1 cellular context compared by ENCODE assay signal in the genomic region with DNA sequence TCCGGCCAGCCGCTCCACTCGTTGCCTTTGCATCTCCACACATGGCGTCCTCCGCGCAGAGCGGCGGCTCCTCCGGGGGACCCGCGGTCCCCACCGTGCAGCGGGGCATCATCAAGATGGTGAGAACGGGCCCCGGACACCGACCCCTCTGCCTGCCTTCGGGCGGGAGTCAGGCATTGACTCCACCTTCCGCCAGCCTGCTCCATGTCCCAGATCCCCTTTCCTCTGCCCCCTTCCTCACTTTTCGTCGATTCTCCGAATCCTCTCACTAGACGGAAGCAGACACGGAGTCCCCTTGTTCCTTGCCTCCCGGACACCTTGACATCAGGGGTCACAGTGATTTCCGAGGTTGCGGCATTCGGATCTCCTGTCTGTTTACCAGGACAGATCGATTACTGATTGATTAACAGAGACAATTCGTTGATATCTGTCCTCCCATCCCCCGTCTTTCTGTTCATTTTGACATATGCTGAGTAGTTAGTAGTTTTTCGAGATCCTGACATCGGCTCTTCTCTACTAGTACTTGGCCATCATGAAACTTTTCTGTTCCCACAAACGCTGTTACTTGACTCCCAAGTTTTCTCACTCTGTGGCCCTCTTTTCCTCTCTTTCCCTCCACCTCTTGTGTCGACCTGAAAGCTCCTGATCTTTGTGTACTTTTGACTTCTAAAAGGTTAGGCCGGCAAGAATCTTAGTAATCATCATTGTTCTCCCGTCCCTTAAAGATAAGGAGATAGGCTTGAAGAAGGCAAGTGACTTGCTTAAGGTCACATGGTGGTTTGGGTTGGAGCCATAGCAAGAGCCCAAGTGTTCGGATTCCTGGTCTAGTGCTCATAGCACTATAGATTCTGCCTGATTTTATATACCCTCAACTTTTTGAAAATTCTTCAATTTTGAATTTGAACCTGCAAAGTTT.
A peak's percentile ranks its signal among the peaks of the same experiment; 100 is the strongest.
TF ChIP-seq lines count a peak whose summit lies in the region.

No MANE protein-coding gene starts in this region.

TF ChIP-seq in K562, 482 proteins besides CTCF, POLR2A, EP300 and RAD21 (continues in another document):
- TF ChIP-seq ZNF699 (CRISPR knock-in tag; IDR thresholded peaks at IDR 0.05; ENCODE audit: insufficient replicate concordance) (no peak), TCFL5 (CRISPR knock-in tag; conservative IDR thresholded peaks at IDR 0.05) (no peak), CBFA2T2 (conservative IDR thresholded peaks at IDR 0.05) (0 out of 2 replicates have a peak, but pooled peaks have one; percentile 27), DNMT1 (IDR thresholded peaks at IDR 0.05) (no peak), ATF7 (IDR thresholded peaks at IDR 0.05) (no peak), SRSF3 (IDR thresholded peaks at IDR 0.05; ENCODE audit: insufficient read depth, low read length) (0 out of 2 replicates have a peak, but pooled peaks have one; percentile 84), ZNF384 (IDR thresholded peaks at IDR 0.05; ENCODE audit: low read depth, low read length) (no peak), KAT2B (IDR thresholded peaks at IDR 0.05; ENCODE audit: low read depth, low read length) (no peak), NELFE (IDR thresholded peaks at IDR 0.05; ENCODE audit: insufficient read depth, insufficient read length) (no peak), CBX2 (IDR thresholded peaks at IDR 0.05; ENCODE audit: insufficient read depth, low read length, poor library complexity, severe bottlenecking) (no peak), STAG1 (CRISPR knock-in tag; IDR thresholded peaks at IDR 0.05; ENCODE audit: borderline replicate concordance) (peak; percentile 41; the same call in 1 of the 2 replicates), HCFC1 (IDR thresholded peaks at IDR 0.05; ENCODE audit: low read depth, low read length) (no peak), ZNF717 (CRISPR knock-in tag; IDR thresholded peaks at IDR 0.05) (no peak), GTF3C2 (IDR thresholded peaks at IDR 0.05; ENCODE audit: borderline replicate concordance, extremely low read depth, insufficient read length) (no peak), PRMT5 (CRISPR knock-in tag; IDR thresholded peaks at IDR 0.05) (peak; percentile 58; the same call in 1 of the 2 replicates), ZFP36 (IDR thresholded peaks at IDR 0.05; ENCODE audit: low read depth, low read length, partially characterized antibody) (no peak), FOXP1 (CRISPR knock-in tag; IDR thresholded peaks at IDR 0.05) (peak; percentile 58), ZBTB8A (IDR thresholded peaks at IDR 0.05; ENCODE audit: partially characterized antibody) (no peak), ERF (CRISPR knock-in tag; IDR thresholded peaks at IDR 0.05) (0 out of 2 replicates have a peak, but pooled peaks have one; percentile 31), MAFG (tag; conservative IDR thresholded peaks at IDR 0.05) (no peak), MLX (CRISPR knock-in tag; conservative IDR thresholded peaks at IDR 0.05) (no peak), ZNF668 (CRISPR knock-in tag; IDR thresholded peaks at IDR 0.05) (no peak), ZNF639 (CRISPR knock-in tag; conservative IDR thresholded peaks at IDR 0.05 in 1 of 2, IDR thresholded peaks at IDR 0.05 in 1 of 2) (no peak), PCBP2 (IDR thresholded peaks at IDR 0.05; ENCODE audit: low read depth, low read length, poor library complexity, severe bottlenecking) (no peak), IRF2 (CRISPR knock-in tag; IDR thresholded peaks at IDR 0.05) (no peak), RBM15 (IDR thresholded peaks at IDR 0.05; ENCODE audit: insufficient read depth, low read length) (0 out of 2 replicates have a peak, but pooled peaks have one; percentile 56), HLTF (IDR thresholded peaks at IDR 0.05) (peak; percentile 66; the same call in 1 of the 2 replicates), NBN (IDR thresholded peaks at IDR 0.05; ENCODE audit: low read depth) (peak; percentile 75), NCOA6 (IDR thresholded peaks at IDR 0.05) (peak; percentile 44; the same call in 1 of the 2 replicates), ZBTB7A (IDR thresholded peaks at IDR 0.05; ENCODE audit: borderline replicate concordance, control insufficient read depth, low read depth, low read length) (no peak), SP2 (IDR thresholded peaks at IDR 0.05; ENCODE audit: extremely low read depth, low read depth, low read length, poor library complexity, severe bottlenecking) (no peak), KLF10 (CRISPR knock-in tag; IDR thresholded peaks at IDR 0.05) (no peak), RBM14 (IDR thresholded peaks at IDR 0.05; ENCODE audit: borderline replicate concordance, insufficient read depth, low read depth, low read length) (no peak), GTF2F1 (IDR thresholded peaks at IDR 0.05; ENCODE audit: low read depth, low read length) (no peak), MYC (IDR thresholded peaks at IDR 0.05; ENCODE audit: low read depth, low read length) (peak; percentile 63), MYC (CRISPR knock-in tag; IDR thresholded peaks at IDR 0.05; ENCODE audit: borderline replicate concordance, low read depth) (peak; percentile 85), BRD4 (IDR thresholded peaks at IDR 0.05) (0 out of 2 replicates have a peak, but pooled peaks have one; percentile 10), CC2D1A (IDR thresholded peaks at IDR 0.05) (0 out of 2 replicates have a peak, but pooled peaks have one; percentile 16), HDAC8 (tag; IDR thresholded peaks at IDR 0.05) (peak; percentile 64; the same call in 1 of the 2 replicates)
- TF ChIP-seq, protein P1, sequence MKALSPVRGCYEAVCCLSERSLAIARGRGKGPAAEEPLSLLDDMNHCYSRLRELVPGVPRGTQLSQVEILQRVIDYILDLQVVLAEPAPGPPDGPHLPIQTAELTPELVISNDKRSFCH (CRISPR knock-in tag; IDR thresholded peaks at IDR 0.05): no peak
- TF ChIP-seq, protein P1 (tag; IDR thresholded peaks at IDR 0.05): no peak
- TF ChIP-seq, protein P2, sequence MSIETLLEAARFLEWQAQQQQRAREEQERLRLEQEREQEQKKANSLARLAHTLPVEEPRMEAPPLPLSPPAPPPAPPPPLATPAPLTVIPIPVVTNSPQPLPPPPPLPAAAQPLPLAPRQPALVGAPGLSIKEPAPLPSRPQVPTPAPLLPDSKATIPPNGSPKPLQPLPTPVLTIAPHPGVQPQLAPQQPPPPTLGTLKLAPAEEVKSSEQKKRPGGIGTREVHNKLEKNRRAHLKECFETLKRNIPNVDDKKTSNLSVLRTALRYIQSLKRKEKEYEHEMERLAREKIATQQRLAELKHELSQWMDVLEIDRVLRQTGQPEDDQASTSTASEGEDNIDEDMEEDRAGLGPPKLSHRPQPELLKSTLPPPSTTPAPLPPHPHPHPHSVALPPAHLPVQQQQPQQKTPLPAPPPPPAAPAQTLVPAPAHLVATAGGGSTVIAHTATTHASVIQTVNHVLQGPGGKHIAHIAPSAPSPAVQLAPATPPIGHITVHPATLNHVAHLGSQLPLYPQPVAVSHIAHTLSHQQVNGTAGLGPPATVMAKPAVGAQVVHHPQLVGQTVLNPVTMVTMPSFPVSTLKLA (conservative IDR thresholded peaks at IDR 0.05): peak; percentile 1 to 24; a peak in 3 of 4 replicates
- TF ChIP-seq, protein P3, sequence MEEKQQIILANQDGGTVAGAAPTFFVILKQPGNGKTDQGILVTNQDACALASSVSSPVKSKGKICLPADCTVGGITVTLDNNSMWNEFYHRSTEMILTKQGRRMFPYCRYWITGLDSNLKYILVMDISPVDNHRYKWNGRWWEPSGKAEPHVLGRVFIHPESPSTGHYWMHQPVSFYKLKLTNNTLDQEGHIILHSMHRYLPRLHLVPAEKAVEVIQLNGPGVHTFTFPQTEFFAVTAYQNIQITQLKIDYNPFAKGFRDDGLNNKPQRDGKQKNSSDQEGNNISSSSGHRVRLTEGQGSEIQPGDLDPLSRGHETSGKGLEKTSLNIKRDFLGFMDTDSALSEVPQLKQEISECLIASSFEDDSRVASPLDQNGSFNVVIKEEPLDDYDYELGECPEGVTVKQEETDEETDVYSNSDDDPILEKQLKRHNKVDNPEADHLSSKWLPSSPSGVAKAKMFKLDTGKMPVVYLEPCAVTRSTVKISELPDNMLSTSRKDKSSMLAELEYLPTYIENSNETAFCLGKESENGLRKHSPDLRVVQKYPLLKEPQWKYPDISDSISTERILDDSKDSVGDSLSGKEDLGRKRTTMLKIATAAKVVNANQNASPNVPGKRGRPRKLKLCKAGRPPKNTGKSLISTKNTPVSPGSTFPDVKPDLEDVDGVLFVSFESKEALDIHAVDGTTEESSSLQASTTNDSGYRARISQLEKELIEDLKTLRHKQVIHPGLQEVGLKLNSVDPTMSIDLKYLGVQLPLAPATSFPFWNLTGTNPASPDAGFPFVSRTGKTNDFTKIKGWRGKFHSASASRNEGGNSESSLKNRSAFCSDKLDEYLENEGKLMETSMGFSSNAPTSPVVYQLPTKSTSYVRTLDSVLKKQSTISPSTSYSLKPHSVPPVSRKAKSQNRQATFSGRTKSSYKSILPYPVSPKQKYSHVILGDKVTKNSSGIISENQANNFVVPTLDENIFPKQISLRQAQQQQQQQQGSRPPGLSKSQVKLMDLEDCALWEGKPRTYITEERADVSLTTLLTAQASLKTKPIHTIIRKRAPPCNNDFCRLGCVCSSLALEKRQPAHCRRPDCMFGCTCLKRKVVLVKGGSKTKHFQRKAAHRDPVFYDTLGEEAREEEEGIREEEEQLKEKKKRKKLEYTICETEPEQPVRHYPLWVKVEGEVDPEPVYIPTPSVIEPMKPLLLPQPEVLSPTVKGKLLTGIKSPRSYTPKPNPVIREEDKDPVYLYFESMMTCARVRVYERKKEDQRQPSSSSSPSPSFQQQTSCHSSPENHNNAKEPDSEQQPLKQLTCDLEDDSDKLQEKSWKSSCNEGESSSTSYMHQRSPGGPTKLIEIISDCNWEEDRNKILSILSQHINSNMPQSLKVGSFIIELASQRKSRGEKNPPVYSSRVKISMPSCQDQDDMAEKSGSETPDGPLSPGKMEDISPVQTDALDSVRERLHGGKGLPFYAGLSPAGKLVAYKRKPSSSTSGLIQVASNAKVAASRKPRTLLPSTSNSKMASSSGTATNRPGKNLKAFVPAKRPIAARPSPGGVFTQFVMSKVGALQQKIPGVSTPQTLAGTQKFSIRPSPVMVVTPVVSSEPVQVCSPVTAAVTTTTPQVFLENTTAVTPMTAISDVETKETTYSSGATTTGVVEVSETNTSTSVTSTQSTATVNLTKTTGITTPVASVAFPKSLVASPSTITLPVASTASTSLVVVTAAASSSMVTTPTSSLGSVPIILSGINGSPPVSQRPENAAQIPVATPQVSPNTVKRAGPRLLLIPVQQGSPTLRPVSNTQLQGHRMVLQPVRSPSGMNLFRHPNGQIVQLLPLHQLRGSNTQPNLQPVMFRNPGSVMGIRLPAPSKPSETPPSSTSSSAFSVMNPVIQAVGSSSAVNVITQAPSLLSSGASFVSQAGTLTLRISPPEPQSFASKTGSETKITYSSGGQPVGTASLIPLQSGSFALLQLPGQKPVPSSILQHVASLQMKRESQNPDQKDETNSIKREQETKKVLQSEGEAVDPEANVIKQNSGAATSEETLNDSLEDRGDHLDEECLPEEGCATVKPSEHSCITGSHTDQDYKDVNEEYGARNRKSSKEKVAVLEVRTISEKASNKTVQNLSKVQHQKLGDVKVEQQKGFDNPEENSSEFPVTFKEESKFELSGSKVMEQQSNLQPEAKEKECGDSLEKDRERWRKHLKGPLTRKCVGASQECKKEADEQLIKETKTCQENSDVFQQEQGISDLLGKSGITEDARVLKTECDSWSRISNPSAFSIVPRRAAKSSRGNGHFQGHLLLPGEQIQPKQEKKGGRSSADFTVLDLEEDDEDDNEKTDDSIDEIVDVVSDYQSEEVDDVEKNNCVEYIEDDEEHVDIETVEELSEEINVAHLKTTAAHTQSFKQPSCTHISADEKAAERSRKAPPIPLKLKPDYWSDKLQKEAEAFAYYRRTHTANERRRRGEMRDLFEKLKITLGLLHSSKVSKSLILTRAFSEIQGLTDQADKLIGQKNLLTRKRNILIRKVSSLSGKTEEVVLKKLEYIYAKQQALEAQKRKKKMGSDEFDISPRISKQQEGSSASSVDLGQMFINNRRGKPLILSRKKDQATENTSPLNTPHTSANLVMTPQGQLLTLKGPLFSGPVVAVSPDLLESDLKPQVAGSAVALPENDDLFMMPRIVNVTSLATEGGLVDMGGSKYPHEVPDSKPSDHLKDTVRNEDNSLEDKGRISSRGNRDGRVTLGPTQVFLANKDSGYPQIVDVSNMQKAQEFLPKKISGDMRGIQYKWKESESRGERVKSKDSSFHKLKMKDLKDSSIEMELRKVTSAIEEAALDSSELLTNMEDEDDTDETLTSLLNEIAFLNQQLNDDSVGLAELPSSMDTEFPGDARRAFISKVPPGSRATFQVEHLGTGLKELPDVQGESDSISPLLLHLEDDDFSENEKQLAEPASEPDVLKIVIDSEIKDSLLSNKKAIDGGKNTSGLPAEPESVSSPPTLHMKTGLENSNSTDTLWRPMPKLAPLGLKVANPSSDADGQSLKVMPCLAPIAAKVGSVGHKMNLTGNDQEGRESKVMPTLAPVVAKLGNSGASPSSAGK (IDR thresholded peaks at IDR 0.05): peak; percentile 25
